Comparison of ENCODE assay signal across 1 cellular context in genomic region chr1:169049258-169049936, GRCh38.
TF ChIP-seq lines count a peak whose summit lies in the region.

No MANE protein-coding gene starts in this region.

TF ChIP-seq in GM12878, 131 proteins besides CTCF, POLR2A, EP300 and RAD21 (continues in another document):
- no peak for TF ChIP-seq MLLT1 (IDR thresholded peaks at IDR 0.05)
- TF ChIP-seq POU2F2 (IDR thresholded peaks at IDR 0.05; ENCODE audit: borderline replicate concordance, low read depth, low read length) = no peak
- no peak for TF ChIP-seq SUPT20H (IDR thresholded peaks at IDR 0.05; ENCODE audit: borderline replicate concordance, control insufficient read depth, low read depth, low read length)
- TF ChIP-seq KLF5 (IDR thresholded peaks at IDR 0.05; ENCODE audit: partially characterized antibody) = no peak
- 0 out of 2 replicates have a peak, but pooled peaks have one; percentile 26 for TF ChIP-seq CHD2 (IDR thresholded peaks at IDR 0.05; ENCODE audit: borderline replicate concordance, low read depth, low read length)
- peak; percentile 70; the same call in 1 of the 2 replicates for TF ChIP-seq PKNOX1 (IDR thresholded peaks at IDR 0.05)
- no peak for TF ChIP-seq NFXL1 (IDR thresholded peaks at IDR 0.05; ENCODE audit: borderline replicate concordance)
- no peak for TF ChIP-seq TCF3 (IDR thresholded peaks at IDR 0.05; ENCODE audit: borderline replicate concordance, insufficient read depth, low read depth, low read length)
- peak; percentile 27; the same call in 1 of the 2 replicates for TF ChIP-seq RAD51 (IDR thresholded peaks at IDR 0.05)
- TF ChIP-seq MEF2B (IDR thresholded peaks at IDR 0.05; ENCODE audit: partially characterized antibody, poor library complexity, severe bottlenecking) = peak; percentile 27
- no peak for TF ChIP-seq STAT3 (IDR thresholded peaks at IDR 0.05; ENCODE audit: low read depth, low read length)
- TF ChIP-seq CEBPB (IDR thresholded peaks at IDR 0.05; ENCODE audit: borderline replicate concordance in 1 of 2, low read depth in 2 of 2, low read length in 2 of 2) = no peak
- no peak for TF ChIP-seq ZNF207 (IDR thresholded peaks at IDR 0.05; ENCODE audit: borderline replicate concordance)
- peak; percentile 60 for TF ChIP-seq NR2F1 (conservative IDR thresholded peaks at IDR 0.05)
- 0 out of 2 replicates have a peak, but pooled peaks have one; percentile 46 for TF ChIP-seq MEF2A (IDR thresholded peaks at IDR 0.05; ENCODE audit: insufficient read depth, low read depth, low read length)
- peak; percentile 87 for TF ChIP-seq IKZF1 (conservative IDR thresholded peaks at IDR 0.05)
- TF ChIP-seq SMC3 (IDR thresholded peaks at IDR 0.05; ENCODE audit: borderline replicate concordance, low read length) = no peak
- 0 out of 2 replicates have a peak, but pooled peaks have one; percentile 25 for TF ChIP-seq ZNF24 (IDR thresholded peaks at IDR 0.05)
- peak; percentile 90 for TF ChIP-seq PAX5 (IDR thresholded peaks at IDR 0.05; ENCODE audit: borderline replicate concordance, low read depth, low read length)
- TF ChIP-seq NRF1 (conservative IDR thresholded peaks at IDR 0.05; ENCODE audit: low read depth, low read length) = no peak
- TF ChIP-seq NFYA (IDR thresholded peaks at IDR 0.05; ENCODE audit: borderline replicate concordance, low read depth, low read length) = no peak
- no peak for TF ChIP-seq ZNF217 (IDR thresholded peaks at IDR 0.05)
- peak; percentile 36 for TF ChIP-seq SKIL (IDR thresholded peaks at IDR 0.05; ENCODE audit: low read depth, poor library complexity, severe bottlenecking)
- TF ChIP-seq IKZF2 (IDR thresholded peaks at IDR 0.05) = peak; percentile 81 to 86
- TF ChIP-seq RB1 (IDR thresholded peaks at IDR 0.05; ENCODE audit: borderline replicate concordance) = no peak
- TF ChIP-seq BCL11A (IDR thresholded peaks at IDR 0.05; ENCODE audit: low read depth, low read length) = peak; percentile 57; the same call in 1 of the 2 replicates
- peak; percentile 52 for TF ChIP-seq RELB (IDR thresholded peaks at IDR 0.05; ENCODE audit: low read depth)
- TF ChIP-seq E2F4 (IDR thresholded peaks at IDR 0.05; ENCODE audit: low read depth, low read length) = no peak
- TF ChIP-seq TCF12 (IDR thresholded peaks at IDR 0.05; ENCODE audit: low read depth, low read length) = no peak
- TF ChIP-seq SRF (IDR thresholded peaks at IDR 0.05; ENCODE audit: low read depth in 2 of 2, low read length in 2 of 2) = no peak
- peak; percentile 42; the same call in 1 of the 2 replicates for TF ChIP-seq FOXM1 (IDR thresholded peaks at IDR 0.05; ENCODE audit: low read depth, low read length)
- TF ChIP-seq MTA3 (IDR thresholded peaks at IDR 0.05; ENCODE audit: borderline replicate concordance, low read length) = peak; percentile 65; the same call in 1 of the 2 replicates
- 0 out of 4 replicates have a peak, but pooled peaks of 1 of the 2 experiments have one; percentile 16 for TF ChIP-seq BHLHE40 (IDR thresholded peaks at IDR 0.05; ENCODE audit: borderline replicate concordance in 1 of 2, low read depth in 2 of 2, low read length in 1 of 2)
- no peak for TF ChIP-seq SMAD1 (IDR thresholded peaks at IDR 0.05; ENCODE audit: low read depth, partially characterized antibody)
- no peak for TF ChIP-seq ATF3 (IDR thresholded peaks at IDR 0.05; ENCODE audit: borderline replicate concordance, extremely low read depth, low read depth, low read length)
- TF ChIP-seq NBN (IDR thresholded peaks at IDR 0.05) = no peak; the same call in 1 of the 2 replicates
- 0 out of 2 replicates have a peak, but pooled peaks have one; percentile 33 for TF ChIP-seq GABPA (IDR thresholded peaks at IDR 0.05; ENCODE audit: low read depth)
- no peak for TF ChIP-seq POLR2AphosphoS2 (IDR thresholded peaks at IDR 0.05; ENCODE audit: low read depth, low read length)
- TF ChIP-seq ATF7 (IDR thresholded peaks at IDR 0.05; ENCODE audit: low read depth) = peak; percentile 82
- no peak for TF ChIP-seq HSF1 (IDR thresholded peaks at IDR 0.05; ENCODE audit: low read depth, low read length)
- no peak for TF ChIP-seq TBL1XR1 (IDR thresholded peaks at IDR 0.05; ENCODE audit: low read depth, low read length)
- TF ChIP-seq RCOR1 (conservative IDR thresholded peaks at IDR 0.05; ENCODE audit: low read depth, low read length) = no peak
- TF ChIP-seq TAF1 (IDR thresholded peaks at IDR 0.05; ENCODE audit: borderline replicate concordance, low read depth, low read length) = no peak
- no peak for TF ChIP-seq BRCA1 (IDR thresholded peaks at IDR 0.05; ENCODE audit: low read depth, low read length)
- no peak for TF ChIP-seq USF1 (IDR thresholded peaks at IDR 0.05; ENCODE audit: borderline replicate concordance, extremely low read length, insufficient read depth, low read depth, low read length)
- TF ChIP-seq BCLAF1 (IDR thresholded peaks at IDR 0.05) = no peak
- no peak for TF ChIP-seq STAT1 (conservative IDR thresholded peaks at IDR 0.05)
- TF ChIP-seq RBBP5 (conservative IDR thresholded peaks at IDR 0.05) = no peak
- peak; percentile 39; the same call in 1 of the 2 replicates for TF ChIP-seq CREB1 (IDR thresholded peaks at IDR 0.05; ENCODE audit: low read depth)
- TF ChIP-seq NFIC (IDR thresholded peaks at IDR 0.05; ENCODE audit: low read depth, low read length) = peak; percentile 38; the same call in 1 of the 2 replicates
- TF ChIP-seq ZBTB4 (CRISPR knock-in tag; IDR thresholded peaks at IDR 0.05) = no peak
- no peak for TF ChIP-seq SIN3A (IDR thresholded peaks at IDR 0.05; ENCODE audit: low read depth, low read length)
